Comparison of ENCODE assay signal across 28 cellular contexts in the genomic region with DNA sequence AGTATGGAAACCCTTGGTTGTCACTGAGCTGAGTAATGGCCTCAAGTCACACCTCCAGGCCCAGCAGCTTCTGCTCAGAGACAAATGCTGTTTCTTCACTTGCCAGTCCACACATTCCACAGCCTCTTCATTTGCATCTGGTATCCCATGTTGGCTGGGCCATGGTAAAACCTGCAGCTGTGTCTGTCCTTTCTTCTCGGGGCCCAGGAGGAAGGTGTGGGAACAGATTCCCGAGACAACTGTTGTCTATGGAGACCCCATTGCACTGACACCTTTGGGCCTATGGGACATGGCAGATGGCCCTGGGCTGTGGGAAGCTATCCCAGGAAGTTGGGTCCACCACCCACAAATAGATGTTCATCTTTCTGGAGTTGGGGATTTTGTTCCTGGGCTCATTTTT.
A peak's percentile ranks its signal among the peaks of the same experiment; 100 is the strongest.
DNase-seq lines count a peak whose midpoint lies in the region; ATAC-seq, FAIRE-seq and TF ChIP-seq lines count a peak whose summit lies in the region.
"Had no signal": no experiment of that assay in that cellular context is flagged by ENCODE, and none has a peak within 500 bp of the region (broad histone marks: within the 10 kb centered on the region; RNA-seq: fewer than 3 reads in every experiment).

No MANE protein-coding gene starts in this region.

- H3K27ac Mint-ChIP-seq in activated CD4-positive, alpha-beta T cell treated with anti-CD3 and anti-CD28 coated beads, Interleukin-2, amount 10 ng/mL, durations not matched to agents 7 days and 5 days = peak overlapping the region; percentile 84
- H3K27ac Mint-ChIP-seq in activated CD8-positive, alpha-beta T cell treated with anti-CD3 and anti-CD28 coated beads for 36 hours = no peak overlapping the region
- H3K27ac Mint-ChIP-seq: B cell, GM23338 had no signal

- POLR2A ChIA-PET in activated CD4-positive, alpha-beta T cell treated with anti-CD3 and anti-CD28 coated beads, Interleukin-2, amount 10 ng/mL, durations not matched to agents 7 days and 5 days (lab: Charles Lee) = no interaction called here
- POLR2A ChIA-PET in activated CD8-positive, alpha-beta T cell treated with anti-CD3 and anti-CD28 coated beads for 36 hours (lab: Charles Lee) = no interaction called here

- no peak for DNase-seq in activated CD4-positive, alpha-beta T cell treated with anti-CD3 and anti-CD28 coated beads, Interleukin-2, amount 10 ng/mL, durations not matched to agents 7 days and 5 days
- DNase-seq in activated CD4-positive, alpha-beta T cell treated with anti-CD3 and anti-CD28 coated beads for 1 hour = no peak
- DNase-seq in activated CD8-positive, alpha-beta T cell treated with anti-CD3 and anti-CD28 coated beads for 36 hours = no peak
- DNase-seq in mesenteric fat pad (ENCODE audit: low spot score) (peak; percentile 81), DMS79 (lab: John Stamatoyannopoulos, UW) (no peak), SW 1271 (lab: John Stamatoyannopoulos, UW) (no peak), urothelium cell line (ENCODE audit: low spot score) (no peak)
- DNase-seq: activated naive CD4-positive, alpha-beta T cell; anterior cingulate cortex; DMS153; effector CD8-positive, alpha-beta T cell; erythroblast; left ventricle myocardium superior; mucosa of descending colon; NCI-H1105; NCI-H1930; NCI-H524 treated with DMSO at 0.1 percent for 48 hours; PC-9; Right ventricle myocardium superior; stimulated activated CD4-positive, alpha-beta T cell treated with anti-CD3 and anti-CD28 coated beads, Interleukin-2, amount 100 ng/mL, for 24 hours had no signal

- peaks cover 2% of the 10 kb centered on the region for H3K9me3 Mint-ChIP-seq in activated CD4-positive, alpha-beta T cell treated with anti-CD3 and anti-CD28 coated beads, Interleukin-2, amount 10 ng/mL, durations not matched to agents 7 days and 5 days
- no peaks in the 10 kb centered on the region for H3K9me3 Mint-ChIP-seq in activated CD8-positive, alpha-beta T cell treated with anti-CD3 and anti-CD28 coated beads for 36 hours
- H3K9me3 Mint-ChIP-seq: GM23338, neural crest cell had no signal

- peaks cover 7% of the 10 kb centered on the region for H3K36me3 Mint-ChIP-seq in activated CD4-positive, alpha-beta T cell treated with anti-CD3 and anti-CD28 coated beads, Interleukin-2, amount 10 ng/mL, durations not matched to agents 7 days and 5 days (ENCODE audit: low read depth)
- no peaks in the 10 kb centered on the region for H3K36me3 Mint-ChIP-seq in activated CD8-positive, alpha-beta T cell treated with anti-CD3 and anti-CD28 coated beads for 36 hours (ENCODE audit: low read depth)

- ATAC-seq in GM21529 (IDR thresholded peaks at IDR 0.05; ENCODE audit: unreplicated experiment) = peak; percentile 19
- ATAC-seq in activated CD8-positive, alpha-beta T cell treated with anti-CD3 and anti-CD28 coated beads for 36 hours = peak; percentile 31
- ATAC-seq: GM23338, left ventricle myocardium superior, mucosa of descending colon had no signal

- peaks cover 60% of the 10 kb centered on the region for H3K4me1 Mint-ChIP-seq in activated CD4-positive, alpha-beta T cell treated with anti-CD3 and anti-CD28 coated beads, Interleukin-2, amount 10 ng/mL, durations not matched to agents 7 days and 5 days
- H3K4me1 Mint-ChIP-seq in activated CD8-positive, alpha-beta T cell treated with anti-CD3 and anti-CD28 coated beads for 36 hours (ENCODE audit: low read depth) = peaks cover 17% of the 10 kb centered on the region
- H3K4me1 Mint-ChIP-seq: GM23338 had no signal

- TF ChIP-seq CTCF in activated CD8-positive, alpha-beta T cell treated with anti-CD3 and anti-CD28 coated beads for 36 hours (IDR thresholded peaks at IDR 0.05) = no peak

- no peaks in the 10 kb centered on the region for H3K27me3 Mint-ChIP-seq in activated CD4-positive, alpha-beta T cell treated with anti-CD3 and anti-CD28 coated beads, Interleukin-2, amount 10 ng/mL, durations not matched to agents 7 days and 5 days
- H3K27me3 Mint-ChIP-seq in activated CD8-positive, alpha-beta T cell treated with anti-CD3 and anti-CD28 coated beads for 36 hours = no peaks in the 10 kb centered on the region

- intact Hi-C loops in activated CD8-positive, alpha-beta T cell treated with anti-CD3 and anti-CD28 coated beads for 36 hours (cut with micrococcal nuclease) = no loop called here

- no peak overlapping the region for H3K4me3 Mint-ChIP-seq in activated CD4-positive, alpha-beta T cell treated with anti-CD3 and anti-CD28 coated beads, Interleukin-2, amount 10 ng/mL, durations not matched to agents 7 days and 5 days
- no peak overlapping the region for H3K4me3 Mint-ChIP-seq in activated CD8-positive, alpha-beta T cell treated with anti-CD3 and anti-CD28 coated beads for 36 hours
- H3K4me3 Mint-ChIP-seq: B cell, GM23338, neural crest cell had no signal

- no peak for FAIRE-seq in urothelium cell line (lab: Jason Lieb, UNC)
- FAIRE-seq: A204.1, bronchial epithelial cell, G401.6, keratinocyte had no signal

- CTCF ChIA-PET in activated CD4-positive, alpha-beta T cell treated with anti-CD3 and anti-CD28 coated beads, Interleukin-2, amount 10 ng/mL, durations not matched to agents 7 days and 5 days (lab: Charles Lee) = interaction anchor here (1.1 to 1.3 kb wide), 2 partner anchors 9 to 11 kb away, joined by 3 to 4 read pairs; no protein-coding TSS in a partner anchor
- CTCF ChIA-PET in activated CD8-positive, alpha-beta T cell treated with anti-CD3 and anti-CD28 coated beads for 36 hours (lab: Charles Lee) = interaction anchor here (0.9 kb wide), 1 partner anchor 152 kb away, joined by 3 read pairs; no protein-coding TSS in a partner anchor
